21 cellular contexts compared by ENCODE assay signal in genomic region chr11:69192282-69192681, GRCh38. TPM values are rescaled to one million over a fixed set of nuclear protein-coding genes. Genes with fewer than 3 reads are reported as not detected.
"Had no signal": no experiment of that assay in that cellular context is flagged by ENCODE, and none has a peak within 500 bp of the region (broad histone marks: within the 10 kb centered on the region; RNA-seq: fewer than 3 reads in every experiment).

No MANE protein-coding gene starts in this region.

- H3K27ac Mint-ChIP-seq: activated CD4-positive, alpha-beta memory T cell treated with anti-CD3 and anti-CD28 coated beads, Interleukin-2, amount 10 ng/mL, durations not matched to agents 7 days and 5 days; activated CD4-positive, alpha-beta T cell treated with anti-CD3 and anti-CD28 coated beads for 36 hours; activated CD8-positive, alpha-beta memory T cell treated with anti-CD3 and anti-CD28 coated beads, Interleukin-2, amount 10 ng/mL, durations not matched to agents 7 days and 5 days; activated naive CD8-positive, alpha-beta T cell treated with anti-CD3 and anti-CD28 coated beads, Interleukin-2, amount 10 ng/mL, durations not matched to agents 7 days and 5 days; activated T-helper 2 cell treated with anti-CD3 and anti-CD28 coated beads, Interferon-gamma antibody, Interleukin-2, Interleukin-4, amounts not matched to agents 10 μg/mL and 5 μg/mL and 100 μg/mL, durations not matched to agents 14 hours and 24 hours and 36 hours; stimulated activated naive CD8-positive, alpha-beta T cell treated with anti-CD3 and anti-CD28 coated beads, Interleukin-15, amount 100 ng/mL, for 72 hours; T-helper 1 cell treated with Interleukin-12 subunit alpha and Interleukin-12 subunit beta and Interleukin-4 antibody, amounts not matched to agents 30 μg/mL and 1 μg/mL, for 36 hours; WTC11 had no signal

- DNase-seq: activated CD4-positive, alpha-beta memory T cell treated with anti-CD3 and anti-CD28 coated beads, Interleukin-2, amount 10 ng/mL, durations not matched to agents 7 days and 5 days; activated CD4-positive, alpha-beta T cell treated with anti-CD3 and anti-CD28 coated beads for 36 hours; activated CD8-positive, alpha-beta memory T cell treated with anti-CD3 and anti-CD28 coated beads, Interleukin-2, amount 10 ng/mL, durations not matched to agents 7 days and 5 days; activated naive CD4-positive, alpha-beta T cell treated with Interleukin-2 at 50 U/mL for 16 hours; activated naive CD8-positive, alpha-beta T cell treated with anti-CD3 and anti-CD28 coated beads, Interleukin-2, amount 10 ng/mL, durations not matched to agents 7 days and 5 days; activated T-cell treated with anti-CD3 and anti-CD28 coated beads, Interleukin-2, amount 50 U/mL, for 1 hour; amygdala; caudate nucleus; dorsolateral prefrontal cortex; foreskin keratinocyte; midbrain; right lobe of liver; small intestine; stimulated activated CD4-positive, alpha-beta T cell treated with anti-CD3 and anti-CD28 coated beads, Interleukin-4, amount 100 ng/mL, for 1 hour; stimulated activated naive CD8-positive, alpha-beta T cell treated with anti-CD3 and anti-CD28 coated beads, Interleukin-15, amount 100 ng/mL, for 72 hours; transverse colon had no signal

- H3K27me3 Mint-ChIP-seq: activated CD8-positive, alpha-beta memory T cell treated with anti-CD3 and anti-CD28 coated beads, Interleukin-2, amount 10 ng/mL, durations not matched to agents 7 days and 5 days; activated naive CD8-positive, alpha-beta T cell treated with anti-CD3 and anti-CD28 coated beads, Interleukin-2, amount 10 ng/mL, durations not matched to agents 7 days and 5 days; stimulated activated naive CD8-positive, alpha-beta T cell treated with anti-CD3 and anti-CD28 coated beads, Interleukin-15, amount 100 ng/mL, for 72 hours had no signal

- H3K4me1 Mint-ChIP-seq: activated CD4-positive, alpha-beta memory T cell treated with anti-CD3 and anti-CD28 coated beads, Interleukin-2, amount 10 ng/mL, durations not matched to agents 7 days and 5 days; activated CD8-positive, alpha-beta memory T cell treated with anti-CD3 and anti-CD28 coated beads, Interleukin-2, amount 10 ng/mL, durations not matched to agents 7 days and 5 days; activated naive CD8-positive, alpha-beta T cell treated with anti-CD3 and anti-CD28 coated beads, Interleukin-2, amount 10 ng/mL, durations not matched to agents 7 days and 5 days; stimulated activated naive CD8-positive, alpha-beta T cell treated with anti-CD3 and anti-CD28 coated beads, Interleukin-15, amount 100 ng/mL, for 72 hours had no signal

- H3K36me3 Mint-ChIP-seq: activated CD8-positive, alpha-beta memory T cell treated with anti-CD3 and anti-CD28 coated beads, Interleukin-2, amount 10 ng/mL, durations not matched to agents 7 days and 5 days; activated naive CD8-positive, alpha-beta T cell treated with anti-CD3 and anti-CD28 coated beads, Interleukin-2, amount 10 ng/mL, durations not matched to agents 7 days and 5 days; WTC11 had no signal

- ATAC-seq: activated CD4-positive, alpha-beta T cell treated with anti-CD3 and anti-CD28 coated beads for 36 hours; activated CD8-positive, alpha-beta memory T cell treated with anti-CD3 and anti-CD28 coated beads, Interleukin-2, amount 10 ng/mL, durations not matched to agents 7 days and 5 days; foreskin keratinocyte; left lobe of liver; right lobe of liver; stimulated activated naive CD8-positive, alpha-beta T cell treated with anti-CD3 and anti-CD28 coated beads, Interleukin-15, amount 100 ng/mL, for 72 hours; WTC11 had no signal

- H3K4me3 Mint-ChIP-seq: activated CD4-positive, alpha-beta memory T cell treated with anti-CD3 and anti-CD28 coated beads, Interleukin-2, amount 10 ng/mL, durations not matched to agents 7 days and 5 days; activated CD4-positive, alpha-beta T cell treated with anti-CD3 and anti-CD28 coated beads for 36 hours; activated CD8-positive, alpha-beta memory T cell treated with anti-CD3 and anti-CD28 coated beads, Interleukin-2, amount 10 ng/mL, durations not matched to agents 7 days and 5 days; activated naive CD8-positive, alpha-beta T cell treated with anti-CD3 and anti-CD28 coated beads, Interleukin-2, amount 10 ng/mL, durations not matched to agents 7 days and 5 days; stimulated activated naive CD8-positive, alpha-beta T cell treated with anti-CD3 and anti-CD28 coated beads, Interleukin-15, amount 100 ng/mL, for 72 hours; T-helper 1 cell treated with Interleukin-12 subunit alpha and Interleukin-12 subunit beta and Interleukin-4 antibody, amounts not matched to agents 30 μg/mL and 1 μg/mL, for 36 hours; WTC11 had no signal

RNA-seq across cellular contexts. Expression of gene SMIM38, which starts 36.5 kb away (rescaled TPM):
- total RNA-seq: epithelial cell of proximal tubule, foreskin keratinocyte, left lobe of liver, right lobe of liver had no signal
